8 cellular contexts compared by ENCODE assay signal in the genomic region with DNA sequence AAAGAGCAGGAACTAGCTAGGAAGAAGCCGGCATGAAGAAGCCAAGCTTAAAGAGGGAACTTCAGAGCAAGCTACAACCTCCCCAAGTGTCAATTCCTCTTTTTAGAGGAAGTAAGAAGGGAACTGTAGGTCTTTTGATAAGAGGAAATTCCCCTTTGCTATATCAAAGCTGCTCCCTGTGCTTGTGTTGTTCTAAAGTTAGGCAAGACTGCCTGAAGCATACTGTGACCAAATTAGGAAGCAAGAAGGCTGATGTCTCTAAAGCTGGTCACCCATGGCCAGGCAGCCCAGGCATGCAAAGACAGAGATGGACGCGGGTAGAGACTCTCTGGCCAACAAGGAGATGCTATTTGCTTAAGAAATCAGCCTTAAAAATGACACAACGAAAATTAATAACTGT.
A peak's percentile ranks its signal among the peaks of the same experiment; 100 is the strongest.
DNase-seq lines count a peak whose midpoint lies in the region; TF ChIP-seq lines count a peak whose summit lies in the region.

No MANE protein-coding gene starts in this region.

- in situ Hi-C loops in GM13977 (cut with MboI; ENCODE audit: low pct_unique_long_range_greater_than_20kb, low sequenced_read_pairs, unreplicated experiment) (no loop called here), GM23248 (cut with MboI) (loop anchor here (25.0 kb wide), 1 partner anchor 456 kb away; no protein-coding TSS in a partner anchor)

- H3K9me3 ChIP-seq in GM23248 (ENCODE audit: low read depth) (no peaks in the 10 kb centered on the region), colonic mucosa (no peaks in the 10 kb centered on the region), Caco-2 (no peaks in the 10 kb centered on the region)

- peaks cover 26% of the 10 kb centered on the region for H3K4me1 Mint-ChIP-seq in Caco-2 (ENCODE audit: low read depth, unreplicated experiment)

- H3K36me3 ChIP-seq in GM23248 (ENCODE audit: low read depth) (no peaks in the 10 kb centered on the region), colonic mucosa (no peaks in the 10 kb centered on the region), Caco-2 (ENCODE audit: control insufficient read depth, insufficient read depth, low read length) (no peaks in the 10 kb centered on the region; the same call in 1 of the 2 replicates)

- CTCF ChIA-PET in Caco-2 (lab: Charles Lee) = interaction anchor here (1.0 to 1.1 kb wide), 2 partner anchors 16 to 28 kb away, joined by 3 read pairs; no protein-coding TSS in a partner anchor

- no peaks in the 10 kb centered on the region for H3K9me3 Mint-ChIP-seq in Caco-2 (ENCODE audit: unreplicated experiment)

- no peaks in the 10 kb centered on the region for H3K9me2 ChIP-seq in GM23248 (ENCODE audit: insufficient read depth)

- BruUV-seq in Caco-2 (replicated peaks; lab: Mats Ljungman, UMichigan) = no TSS peak

- DNase-seq in GM13977 (ENCODE audit: low spot score) (peak; percentile 49), GM23248 (peak; percentile 62), NOMO-1 treated with dmso at 0.1 percent for 144 hours (lab: John Stamatoyannopoulos, UW; ENCODE audit: unreplicated experiment) (peak; percentile 88), colonic mucosa (no peak), midbrain (lab: John Stamatoyannopoulos, UW) (peak; percentile 61), Caco-2 (no peak), NCI-H2081 (lab: John Stamatoyannopoulos, UW) (no peak), hepatic stellate cell (ENCODE audit: low spot score) (no peak)

- no peak overlapping the region for H2AFZ ChIP-seq in GM23248

- 41% methylated on average over 4 of the region's 4 CpGs for WGBS in GM23248 (ENCODE audit: low coverage in 1 of 2, low lambda C conversion rate in 2 of 2, missing lambda C conversion rate in 2 of 2), 2 experiments

- no peak overlapping the region for H3K27ac Mint-ChIP-seq in Caco-2 (ENCODE audit: unreplicated experiment)

- H4K20me1 ChIP-seq in GM23248 (ENCODE audit: insufficient read depth) = no peaks in the 10 kb centered on the region

- H3F3A ChIP-seq in GM23248 (ENCODE audit: insufficient read depth) = peaks cover 69% of the 10 kb centered on the region

- peaks cover 47% of the 10 kb centered on the region for H3K79me2 ChIP-seq in GM23248 (ENCODE audit: insufficient read depth)

- intact Hi-C loops in colonic mucosa (cut with DNase I) = no loop called here
- intact Hi-C loops in Caco-2 (cut with micrococcal nuclease; ENCODE audit: unreplicated experiment) = no loop called here

- H3K4me3 Mint-ChIP-seq in Caco-2 (ENCODE audit: unreplicated experiment) = no peak overlapping the region

- POLR2A ChIA-PET in Caco-2 (lab: Charles Lee) = no interaction called here

- no peak for TF ChIP-seq CTCF in GM13977 (IDR thresholded peaks at IDR 0.05; ENCODE audit: extremely low read depth, insufficient read depth, missing control alignments)
- TF ChIP-seq CTCF in colonic mucosa (IDR thresholded peaks at IDR 0.05) = no peak
- no peak for TF ChIP-seq CTCF in Caco-2 (IDR thresholded peaks at IDR 0.05; ENCODE audit: insufficient read depth in 1 of 2, low read depth in 1 of 2, low read length in 1 of 2, severe bottlenecking in 1 of 2, unreplicated experiment in 1 of 2)

- peak overlapping the region; percentile 99 for H3K27ac ChIP-seq in GM23248
- H3K27ac ChIP-seq in colonic mucosa = peak overlapping the region; percentile 75

- H3K27me3 Mint-ChIP-seq in Caco-2 (ENCODE audit: insufficient read depth, unreplicated experiment) = no peaks in the 10 kb centered on the region

- no peaks in the 10 kb centered on the region for H3K27me3 ChIP-seq in GM23248 (replicated peaks; ENCODE audit: insufficient read depth)
- no peaks in the 10 kb centered on the region for H3K27me3 ChIP-seq in colonic mucosa
- H3K27me3 ChIP-seq in Caco-2 (replicated peaks; ENCODE audit: control insufficient read depth, insufficient read depth, low read length) = no peaks in the 10 kb centered on the region

- H3K36me3 Mint-ChIP-seq in Caco-2 (ENCODE audit: insufficient read depth, unreplicated experiment) = peaks cover 29% of the 10 kb centered on the region

- H3K9ac ChIP-seq in GM23248 (peak overlapping the region; percentile 87), colonic mucosa (ENCODE audit: low read depth in 2 of 2, low read length in 2 of 2) (peak overlapping the region in 1 of 2 donors; percentile 64)

- H3K4me1 ChIP-seq in GM23248 (ENCODE audit: insufficient read depth) (peaks cover 77% of the 10 kb centered on the region), colonic mucosa (peaks cover 22% of the 10 kb centered on the region), Caco-2 (peaks cover 46% of the 10 kb centered on the region)

- H3K4me3 ChIP-seq in GM23248 = peak overlapping the region; percentile 53
- H3K4me3 ChIP-seq in colonic mucosa = no peak overlapping the region
- H3K4me3 ChIP-seq in Caco-2 (ENCODE audit: low read depth, low read length) = no peak overlapping the region

- peak overlapping the region; percentile 93 for H3K4me2 ChIP-seq in GM23248 (ENCODE audit: unreplicated experiment)

Comparison
In these comparisons a context has a peak if more than half of its experiments do, and no peak if none do; other contexts are left out.
1. DNase-seq: peak in GM13977 (single experiment), GM23248 (single experiment), NOMO-1 treated with dmso at 0.1 percent for 144 hours (single experiment) and midbrain (single experiment); none in colonic mucosa (single experiment), Caco-2 (0 of 2), NCI-H2081 (0 of 2) and hepatic stellate cell (single experiment).